1 cellular context compared by ENCODE assay signal in genomic region chr7:116731737-116732335, GRCh38.
TF ChIP-seq lines count a peak whose summit lies in the region.

No MANE protein-coding gene starts in this region.

TF ChIP-seq in HepG2, 621 proteins besides CTCF, POLR2A, EP300 and RAD21 (continued from another document):
- 0 out of 2 replicates have a peak, but pooled peaks have one; percentile 26 for TF ChIP-seq ZNF800 (CRISPR knock-in tag; IDR thresholded peaks at IDR 0.05)
- no peak for TF ChIP-seq ZNF878 (CRISPR knock-in tag; IDR thresholded peaks at IDR 0.05)
- TF ChIP-seq ZNF589 (CRISPR knock-in tag; conservative IDR thresholded peaks at IDR 0.05) = no peak
- TF ChIP-seq, protein P1, sequence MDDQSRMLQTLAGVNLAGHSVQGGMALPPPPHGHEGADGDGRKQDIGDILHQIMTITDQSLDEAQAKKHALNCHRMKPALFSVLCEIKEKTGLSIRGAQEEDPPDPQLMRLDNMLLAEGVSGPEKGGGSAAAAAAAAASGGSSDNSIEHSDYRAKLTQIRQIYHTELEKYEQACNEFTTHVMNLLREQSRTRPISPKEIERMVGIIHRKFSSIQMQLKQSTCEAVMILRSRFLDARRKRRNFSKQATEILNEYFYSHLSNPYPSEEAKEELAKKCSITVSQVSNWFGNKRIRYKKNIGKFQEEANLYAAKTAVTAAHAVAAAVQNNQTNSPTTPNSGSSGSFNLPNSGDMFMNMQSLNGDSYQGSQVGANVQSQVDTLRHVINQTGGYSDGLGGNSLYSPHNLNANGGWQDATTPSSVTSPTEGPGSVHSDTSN (CRISPR knock-in tag; IDR thresholded peaks at IDR 0.05; ENCODE audit: borderline replicate concordance) = no peak
- no peak for TF ChIP-seq ZSCAN21 (CRISPR knock-in tag; IDR thresholded peaks at IDR 0.05; ENCODE audit: borderline replicate concordance)
- no peak for TF ChIP-seq ZNF775 (CRISPR knock-in tag; IDR thresholded peaks at IDR 0.05; ENCODE audit: borderline replicate concordance)
- TF ChIP-seq MTF2 (CRISPR knock-in tag; IDR thresholded peaks at IDR 0.05; ENCODE audit: borderline replicate concordance) = no peak
- no peak for TF ChIP-seq ZC3H4 (CRISPR knock-in tag; IDR thresholded peaks at IDR 0.05; ENCODE audit: borderline replicate concordance)
- TF ChIP-seq GATAD1 (CRISPR knock-in tag; IDR thresholded peaks at IDR 0.05) = no peak
- no peak for TF ChIP-seq FOSL1 (CRISPR knock-in tag; IDR thresholded peaks at IDR 0.05; ENCODE audit: borderline replicate concordance)
- TF ChIP-seq KDM2A (CRISPR knock-in tag; IDR thresholded peaks at IDR 0.05; ENCODE audit: borderline replicate concordance, low read depth) = no peak
- no peak for TF ChIP-seq XBP1 (CRISPR knock-in tag; IDR thresholded peaks at IDR 0.05)
- TF ChIP-seq, protein P2, sequence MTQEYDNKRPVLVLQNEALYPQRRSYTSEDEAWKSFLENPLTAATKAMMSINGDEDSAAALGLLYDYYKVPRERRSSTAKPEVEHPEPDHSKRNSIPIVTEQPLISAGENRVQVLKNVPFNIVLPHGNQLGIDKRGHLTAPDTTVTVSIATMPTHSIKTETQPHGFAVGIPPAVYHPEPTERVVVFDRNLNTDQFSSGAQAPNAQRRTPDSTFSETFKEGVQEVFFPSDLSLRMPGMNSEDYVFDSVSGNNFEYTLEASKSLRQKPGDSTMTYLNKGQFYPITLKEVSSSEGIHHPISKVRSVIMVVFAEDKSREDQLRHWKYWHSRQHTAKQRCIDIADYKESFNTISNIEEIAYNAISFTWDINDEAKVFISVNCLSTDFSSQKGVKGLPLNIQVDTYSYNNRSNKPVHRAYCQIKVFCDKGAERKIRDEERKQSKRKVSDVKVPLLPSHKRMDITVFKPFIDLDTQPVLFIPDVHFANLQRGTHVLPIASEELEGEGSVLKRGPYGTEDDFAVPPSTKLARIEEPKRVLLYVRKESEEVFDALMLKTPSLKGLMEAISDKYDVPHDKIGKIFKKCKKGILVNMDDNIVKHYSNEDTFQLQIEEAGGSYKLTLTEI (CRISPR knock-in tag; conservative IDR thresholded peaks at IDR 0.05) = no peak
- TF ChIP-seq, protein P3, sequence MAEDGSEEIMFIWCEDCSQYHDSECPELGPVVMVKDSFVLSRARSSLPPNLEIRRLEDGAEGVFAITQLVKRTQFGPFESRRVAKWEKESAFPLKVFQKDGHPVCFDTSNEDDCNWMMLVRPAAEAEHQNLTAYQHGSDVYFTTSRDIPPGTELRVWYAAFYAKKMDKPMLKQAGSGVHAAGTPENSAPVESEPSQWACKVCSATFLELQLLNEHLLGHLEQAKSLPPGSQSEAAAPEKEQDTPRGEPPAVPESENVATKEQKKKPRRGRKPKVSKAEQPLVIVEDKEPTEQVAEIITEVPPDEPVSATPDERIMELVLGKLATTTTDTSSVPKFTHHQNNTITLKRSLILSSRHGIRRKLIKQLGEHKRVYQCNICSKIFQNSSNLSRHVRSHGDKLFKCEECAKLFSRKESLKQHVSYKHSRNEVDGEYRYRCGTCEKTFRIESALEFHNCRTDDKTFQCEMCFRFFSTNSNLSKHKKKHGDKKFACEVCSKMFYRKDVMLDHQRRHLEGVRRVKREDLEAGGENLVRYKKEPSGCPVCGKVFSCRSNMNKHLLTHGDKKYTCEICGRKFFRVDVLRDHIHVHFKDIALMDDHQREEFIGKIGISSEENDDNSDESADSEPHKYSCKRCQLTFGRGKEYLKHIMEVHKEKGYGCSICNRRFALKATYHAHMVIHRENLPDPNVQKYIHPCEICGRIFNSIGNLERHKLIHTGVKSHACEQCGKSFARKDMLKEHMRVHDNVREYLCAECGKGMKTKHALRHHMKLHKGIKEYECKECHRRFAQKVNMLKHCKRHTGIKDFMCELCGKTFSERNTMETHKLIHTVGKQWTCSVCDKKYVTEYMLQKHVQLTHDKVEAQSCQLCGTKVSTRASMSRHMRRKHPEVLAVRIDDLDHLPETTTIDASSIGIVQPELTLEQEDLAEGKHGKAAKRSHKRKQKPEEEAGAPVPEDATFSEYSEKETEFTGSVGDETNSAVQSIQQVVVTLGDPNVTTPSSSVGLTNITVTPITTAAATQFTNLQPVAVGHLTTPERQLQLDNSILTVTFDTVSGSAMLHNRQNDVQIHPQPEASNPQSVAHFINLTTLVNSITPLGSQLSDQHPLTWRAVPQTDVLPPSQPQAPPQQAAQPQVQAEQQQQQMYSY (CRISPR knock-in tag; IDR thresholded peaks at IDR 0.05) = no peak
- no peak for TF ChIP-seq PAF1 (CRISPR knock-in tag; IDR thresholded peaks at IDR 0.05)
- peak; percentile 90 for TF ChIP-seq CEBPB (IDR thresholded peaks at IDR 0.05; ENCODE audit: borderline replicate concordance, low read depth, low read length)
- no peak for TF ChIP-seq ARHGAP35 (CRISPR knock-in tag; IDR thresholded peaks at IDR 0.05; ENCODE audit: borderline replicate concordance)
- TF ChIP-seq, protein P4, sequence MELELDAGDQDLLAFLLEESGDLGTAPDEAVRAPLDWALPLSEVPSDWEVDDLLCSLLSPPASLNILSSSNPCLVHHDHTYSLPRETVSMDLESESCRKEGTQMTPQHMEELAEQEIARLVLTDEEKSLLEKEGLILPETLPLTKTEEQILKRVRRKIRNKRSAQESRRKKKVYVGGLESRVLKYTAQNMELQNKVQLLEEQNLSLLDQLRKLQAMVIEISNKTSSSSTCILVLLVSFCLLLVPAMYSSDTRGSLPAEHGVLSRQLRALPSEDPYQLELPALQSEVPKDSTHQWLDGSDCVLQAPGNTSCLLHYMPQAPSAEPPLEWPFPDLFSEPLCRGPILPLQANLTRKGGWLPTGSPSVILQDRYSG (CRISPR knock-in tag; IDR thresholded peaks at IDR 0.05) = no peak
- TF ChIP-seq NONO (IDR thresholded peaks at IDR 0.05) = no peak
- TF ChIP-seq NONO (CRISPR knock-in tag; conservative IDR thresholded peaks at IDR 0.05) = no peak
- no peak for TF ChIP-seq ZBTB38 (CRISPR knock-in tag; IDR thresholded peaks at IDR 0.05)
- TF ChIP-seq, protein P5, sequence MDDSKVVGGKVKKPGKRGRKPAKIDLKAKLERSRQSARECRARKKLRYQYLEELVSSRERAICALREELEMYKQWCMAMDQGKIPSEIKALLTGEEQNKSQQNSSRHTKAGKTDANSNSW (CRISPR knock-in tag; IDR thresholded peaks at IDR 0.05; ENCODE audit: borderline replicate concordance) = no peak
- no peak for TF ChIP-seq ZNF652 (CRISPR knock-in tag; IDR thresholded peaks at IDR 0.05; ENCODE audit: borderline replicate concordance, low read depth)
- TF ChIP-seq EHMT2 (IDR thresholded peaks at IDR 0.05; ENCODE audit: borderline replicate concordance, low read depth, low read length) = no peak
TF ChIP-seq in HepG2: peak in this region for 17.
